17 cellular contexts compared by ENCODE assay signal in the genomic region with DNA sequence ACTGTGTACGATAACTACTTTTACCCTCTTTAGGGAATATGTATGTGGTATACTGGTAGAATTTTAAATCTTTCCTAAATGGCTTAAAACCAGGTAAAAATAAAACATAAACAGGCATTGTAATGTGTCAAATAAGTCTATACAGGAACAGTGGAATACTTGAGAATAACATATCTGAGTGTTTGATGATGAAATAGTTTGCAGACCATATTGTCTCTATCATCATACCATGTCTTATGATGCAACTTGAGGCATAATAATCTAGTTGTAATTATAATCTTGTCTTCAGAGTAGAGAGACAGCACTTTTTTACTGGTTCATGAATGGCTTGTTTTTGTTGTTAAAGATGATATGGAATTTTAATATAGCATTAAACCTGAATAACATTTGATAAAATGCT.
DNase-seq lines count a peak whose midpoint lies in the region; ATAC-seq, FAIRE-seq and TF ChIP-seq lines count a peak whose summit lies in the region.
"Had no signal": no experiment of that assay in that cellular context is flagged by ENCODE, and none has a peak within 500 bp of the region (broad histone marks: within the 10 kb centered on the region; RNA-seq: fewer than 3 reads in every experiment).

No MANE protein-coding gene starts in this region.

- no peak for ATAC-seq in activated T-cell treated with anti-CD3 and anti-CD28 coated beads, Interleukin-2, amount 50 U/mL, for 72 hours (replicated peaks in 1 of 2)
- no peak for ATAC-seq in HG02623 (IDR thresholded peaks at IDR 0.05; ENCODE audit: unreplicated experiment)
- ATAC-seq: CD8-positive, alpha-beta T cell; GM12878 had no signal

- H3K4me1 Mint-ChIP-seq in mesothelial cell of epicardium, result peaks cover 11% of the 10 kb centered on the region
- H3K4me1 Mint-ChIP-seq in activated T-cell treated with anti-CD3 and anti-CD28 coated beads, Interleukin-2, amount 50 U/mL, for 72 hours (ENCODE audit: low read depth), result no peaks in the 10 kb centered on the region

- DNase-seq in H54 (ENCODE audit: insufficient read length, low spot score), result no peak
- DNase-seq in SK-N-MC (ENCODE audit: low read depth, low spot score), result no peak
- peak; percentile 3 for DNase-seq in fibroblast of gingiva (ENCODE audit: low read depth)
- DNase-seq in mesothelial cell of epicardium (ENCODE audit: low spot score in 2 of 2, unreplicated experiment in 2 of 2), result no peak
- DNase-seq in activated T-cell treated with anti-CD3 and anti-CD28 coated beads, Interleukin-2, amount 50 U/mL, for 72 hours, result no peak
- DNase-seq in SIG-M5 (lab: John Stamatoyannopoulos, UW), result no peak
- DNase-seq: CD8-positive, alpha-beta T cell; DMS 273 treated with DMSO at 0.1 percent for 48 hours; DMS53; DND-41; EL; GOT3; H9 had no signal

- H3K27me3 Mint-ChIP-seq in mesothelial cell of epicardium (ENCODE audit: low read depth), result no peaks in the 10 kb centered on the region
- no peaks in the 10 kb centered on the region for H3K27me3 Mint-ChIP-seq in activated T-cell treated with anti-CD3 and anti-CD28 coated beads, Interleukin-2, amount 50 U/mL, for 72 hours (ENCODE audit: low read depth)
- H3K27me3 Mint-ChIP-seq: B cell had no signal

- H3K9ac ChIP-seq in SK-N-MC (ENCODE audit: insufficient read length), result no peak overlapping the region
- H3K9ac ChIP-seq: BLaER1 treated with 17β-estradiol and CSF1 and Interleukin-3, amounts not matched to agents 10 nM and 100 nM had no signal

- no peaks in the 10 kb centered on the region for H3K36me3 Mint-ChIP-seq in mesothelial cell of epicardium
- no peaks in the 10 kb centered on the region for H3K36me3 Mint-ChIP-seq in activated T-cell treated with anti-CD3 and anti-CD28 coated beads, Interleukin-2, amount 50 U/mL, for 72 hours (ENCODE audit: insufficient read depth in 2 of 2)
- H3K36me3 Mint-ChIP-seq: CD8-positive, alpha-beta T cell had no signal

- H3K4me3 Mint-ChIP-seq in mesothelial cell of epicardium, result no peak overlapping the region
- no peak overlapping the region for H3K4me3 Mint-ChIP-seq in activated T-cell treated with anti-CD3 and anti-CD28 coated beads, Interleukin-2, amount 50 U/mL, for 72 hours
- H3K4me3 Mint-ChIP-seq: B cell; CD8-positive, alpha-beta T cell; H9 had no signal

- no peaks in the 10 kb centered on the region for H3K36me3 ChIP-seq in SK-N-MC (ENCODE audit: insufficient read depth, low read length)
- H3K36me3 ChIP-seq: BLaER1 treated with 17β-estradiol and CSF1 and Interleukin-3, amounts not matched to agents 10 nM and 100 nM had no signal

- H3K27ac Mint-ChIP-seq in mesothelial cell of epicardium, result peak overlapping the region; percentile 66
- H3K27ac Mint-ChIP-seq in activated T-cell treated with anti-CD3 and anti-CD28 coated beads, Interleukin-2, amount 50 U/mL, for 72 hours, result no peak overlapping the region
- H3K27ac Mint-ChIP-seq: B cell; CD8-positive, alpha-beta T cell had no signal

- no peaks in the 10 kb centered on the region for H3K9me3 ChIP-seq in SK-N-MC (ENCODE audit: low read depth, low read length)
- H3K9me3 ChIP-seq: BLaER1 treated with 17β-estradiol and CSF1 and Interleukin-3, amounts not matched to agents 10 nM and 100 nM had no signal

- no peak for TF ChIP-seq CTCF in mesothelial cell of epicardium (IDR thresholded peaks at IDR 0.05; ENCODE audit: unreplicated experiment)

- H3K4me3 ChIP-seq in SK-N-MC, result no peak overlapping the region
- H3K4me3 ChIP-seq: BLaER1 treated with 17β-estradiol and CSF1 and Interleukin-3, amounts not matched to agents 10 nM and 100 nM; GM12878 had no signal

- H3K9me3 Mint-ChIP-seq in mesothelial cell of epicardium, result no peaks in the 10 kb centered on the region
- H3K9me3 Mint-ChIP-seq in activated T-cell treated with anti-CD3 and anti-CD28 coated beads, Interleukin-2, amount 50 U/mL, for 72 hours, result peaks cover 0 to 5% of the 10 kb centered on the region in 2 donors
- H3K9me3 Mint-ChIP-seq: H9 had no signal

- peak; percentile 15 for FAIRE-seq in H54 (lab: Jason Lieb, UNC)
- FAIRE-seq: GM12878 had no signal

- peak overlapping the region; percentile 9; the same call in 1 of the 2 replicates for H3K27ac ChIP-seq in SK-N-MC
- H3K27ac ChIP-seq: BLaER1 treated with 17β-estradiol and CSF1 and Interleukin-3, amounts not matched to agents 10 nM and 100 nM had no signal

- TF ChIP-seq POLR2A in H54 (IDR thresholded peaks at IDR 0.05; ENCODE audit: low read depth, low read length), result no peak
